ENCODE assay signal across 29 cellular contexts in genomic region chr9:137748311-137748710, GRCh38.
"Had no signal": no experiment of that assay in that cellular context is flagged by ENCODE, and none has a peak within 500 bp of the region (broad histone marks: within the 10 kb centered on the region; RNA-seq: fewer than 3 reads in every experiment).

No MANE protein-coding gene starts in this region.

- H3K36me3 ChIP-seq: prostate gland had no signal

- FAIRE-seq: endometrium, islet of Langerhans had no signal

- H3K9me3 Mint-ChIP-seq: memory B cell; natural killer cell; neural crest cell; stimulated activated naive CD8-positive, alpha-beta T cell treated with anti-CD3 and anti-CD28 coated beads, Interleukin-15, amount 100 ng/mL, for 72 hours had no signal

- H3K27me3 Mint-ChIP-seq: memory B cell; stimulated activated naive CD8-positive, alpha-beta T cell treated with anti-CD3 and anti-CD28 coated beads, Interleukin-15, amount 100 ng/mL, for 72 hours had no signal

- H3K9me3 ChIP-seq: esophagus squamous epithelium, heart right ventricle, left ventricle myocardium inferior, prostate gland, right atrium auricular region, suprapubic skin, transverse colon, vagina had no signal

- H3K4me3 Mint-ChIP-seq: memory B cell; natural killer cell; neural crest cell; stimulated activated naive CD8-positive, alpha-beta T cell treated with anti-CD3 and anti-CD28 coated beads, Interleukin-15, amount 100 ng/mL, for 72 hours had no signal

- H3K27me3 ChIP-seq: esophagus squamous epithelium, heart right ventricle, right atrium auricular region, suprapubic skin, transverse colon, vagina had no signal

- H3K27ac ChIP-seq: coronary artery, esophagus squamous epithelium, heart right ventricle, left ventricle myocardium inferior, prostate gland, right atrium auricular region, suprapubic skin, transverse colon, vagina had no signal

- DNase-seq: dermis blood vessel endothelial cell; effector memory CD4-positive, alpha-beta T cell; erythroblast; esophagus squamous epithelium; foreskin melanocyte; glutamatergic neuron; heart right ventricle; hippocampal formation; kidney glomerular epithelial cell; left colon; left ventricle myocardium inferior; natural killer cell; nucleus accumbens; stimulated activated CD4-positive, alpha-beta T cell treated with anti-CD3 and anti-CD28 coated beads, Interleukin-2, amount 100 ng/mL, for 24 hours; stimulated activated CD4-positive, alpha-beta T cell treated with anti-CD3 and anti-CD28 coated beads, Interleukin-4, amount 100 ng/mL, for 4 hours; stimulated activated naive CD4-positive, alpha-beta T cell; stimulated activated naive CD8-positive, alpha-beta T cell treated with anti-CD3 and anti-CD28 coated beads, Interleukin-15, amount 100 ng/mL, for 72 hours; transverse colon had no signal

- ATAC-seq: heart right ventricle; left colon; natural killer cell; sciatic nerve; stimulated activated naive CD8-positive, alpha-beta T cell treated with anti-CD3 and anti-CD28 coated beads, Interleukin-15, amount 100 ng/mL, for 72 hours had no signal

- H3K4me3 ChIP-seq: coronary artery, esophagus squamous epithelium, heart right ventricle, left ventricle myocardium inferior, lung, prostate gland, right atrium auricular region, suprapubic skin, transverse colon, vagina had no signal

- H3K4me1 ChIP-seq: right atrium auricular region, suprapubic skin, transverse colon, vagina had no signal

- H3K36me3 Mint-ChIP-seq: natural killer cell had no signal
